14 cellular contexts compared by ENCODE assay signal in the genomic region with DNA sequence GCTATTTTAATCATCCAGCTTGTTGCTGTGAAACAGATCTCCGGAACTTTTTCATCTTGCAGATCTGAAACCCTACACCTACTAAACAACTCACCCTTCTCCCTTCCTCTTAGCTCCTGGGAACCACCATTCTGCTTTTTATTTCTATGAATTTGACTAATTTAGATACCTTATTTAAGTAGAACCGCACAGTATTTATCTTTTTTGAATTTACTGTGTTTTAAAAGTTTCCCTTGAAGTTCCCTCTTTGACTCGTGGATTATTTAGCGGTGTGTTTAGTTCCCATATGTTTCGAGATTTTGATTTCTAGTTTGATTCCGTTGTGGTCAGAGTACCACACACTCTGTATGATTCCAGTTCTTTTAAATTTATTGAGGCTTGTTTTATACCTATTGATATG. TPM values are rescaled to one million over a fixed set of nuclear protein-coding genes. Genes with fewer than 3 reads are reported as not detected.
DNase-seq lines count a peak whose midpoint lies in the region; ATAC-seq and TF ChIP-seq lines count a peak whose summit lies in the region.
"Had no signal": no experiment of that assay in that cellular context is flagged by ENCODE, and none has a peak within 500 bp of the region (broad histone marks: within the 10 kb centered on the region; RNA-seq: fewer than 3 reads in every experiment).

No MANE protein-coding gene starts in this region.

- H3K4me3 Mint-ChIP-seq in activated naive CD8-positive, alpha-beta T cell, result no peak overlapping the region
- no peak overlapping the region for H3K4me3 Mint-ChIP-seq in activated naive CD8-positive, alpha-beta T cell treated with anti-CD3 and anti-CD28 coated beads, Interleukin-2, amount 50 U/mL, for 24 hours
- H3K4me3 Mint-ChIP-seq in activated T-helper 17 cell treated with anti-CD3 and anti-CD28 coated beads, Interleukin-2, amount 50 U/mL, for 72 hours, result peak overlapping the region; percentile 41
- H3K4me3 Mint-ChIP-seq in nephron progenitor cell, result no peak overlapping the region
- H3K4me3 Mint-ChIP-seq: CD14-positive monocyte had no signal

- H3K4me1 Mint-ChIP-seq in activated naive CD8-positive, alpha-beta T cell (ENCODE audit: low read depth), result peaks cover 6% of the 10 kb centered on the region
- H3K4me1 Mint-ChIP-seq in activated naive CD8-positive, alpha-beta T cell treated with anti-CD3 and anti-CD28 coated beads, Interleukin-2, amount 50 U/mL, for 24 hours, result peaks cover 8% of the 10 kb centered on the region
- peaks cover 14% of the 10 kb centered on the region for H3K4me1 Mint-ChIP-seq in activated T-helper 17 cell treated with anti-CD3 and anti-CD28 coated beads, Interleukin-2, amount 50 U/mL, for 72 hours
- peaks cover 25% of the 10 kb centered on the region for H3K4me1 Mint-ChIP-seq in nephron progenitor cell
- H3K4me1 Mint-ChIP-seq: CD14-positive monocyte had no signal

- in situ Hi-C loops in KBM-7 (cut with MboI; ENCODE audit: low pct_unique_long_range_greater_than_20kb, low sequenced_read_pairs), result no loop called here

- DNase-seq in NCI-H2171 treated with DMSO at 0.1 percent for 48 hours (lab: John Stamatoyannopoulos, UW) (peak; percentile 0), NCI-H2171 (lab: John Stamatoyannopoulos, UW) (no peak), nephron progenitor cell (no peak), NCI-H2029 treated with DMSO at 0.1 percent for 48 hours (lab: John Stamatoyannopoulos, UW) (no peak), KBM-7 (no peak)
- no peak for DNase-seq in activated naive CD8-positive, alpha-beta T cell treated with anti-CD3 and anti-CD28 coated beads, Interleukin-2, amount 50 U/mL, for 24 hours
- DNase-seq: DMS79 treated with DMSO at 0.1 percent for 48 hours; NCI-H1417 treated with DMSO at 0.1 percent for 48 hours; NCI-H1930; NK-92 treated with Interleukin-12 subunit alpha and Interleukin-12 subunit beta, amount 100 ng/mL, for 24 hours; SHP77 treated with DMSO at 0.1 percent for 48 hours had no signal

- H3K27me3 Mint-ChIP-seq in activated naive CD8-positive, alpha-beta T cell, result no peaks in the 10 kb centered on the region
- H3K27me3 Mint-ChIP-seq in activated naive CD8-positive, alpha-beta T cell treated with anti-CD3 and anti-CD28 coated beads, Interleukin-2, amount 50 U/mL, for 24 hours, result no peaks in the 10 kb centered on the region
- H3K27me3 Mint-ChIP-seq in activated T-helper 17 cell treated with anti-CD3 and anti-CD28 coated beads, Interleukin-2, amount 50 U/mL, for 72 hours, result no peaks in the 10 kb centered on the region
- no peaks in the 10 kb centered on the region for H3K27me3 Mint-ChIP-seq in nephron progenitor cell (ENCODE audit: low read depth, poor library complexity)

- ATAC-seq in activated naive CD8-positive, alpha-beta T cell treated with anti-CD3 and anti-CD28 coated beads, Interleukin-2, amount 50 U/mL, for 24 hours, result no peak
- peak; percentile 93 for ATAC-seq in activated T-helper 17 cell treated with anti-CD3 and anti-CD28 coated beads, Interleukin-2, amount 50 U/mL, for 72 hours (replicated peaks)

- peak overlapping the region; percentile 10 for H3K27ac Mint-ChIP-seq in activated naive CD8-positive, alpha-beta T cell
- H3K27ac Mint-ChIP-seq in activated naive CD8-positive, alpha-beta T cell treated with anti-CD3 and anti-CD28 coated beads, Interleukin-2, amount 50 U/mL, for 24 hours, result no peak overlapping the region
- H3K27ac Mint-ChIP-seq in activated T-helper 17 cell treated with anti-CD3 and anti-CD28 coated beads, Interleukin-2, amount 50 U/mL, for 72 hours, result peak overlapping the region; percentile 71
- peak overlapping the region; percentile 71 for H3K27ac Mint-ChIP-seq in nephron progenitor cell
- H3K27ac Mint-ChIP-seq: CD14-positive monocyte had no signal

- H3K9me3 Mint-ChIP-seq in activated naive CD8-positive, alpha-beta T cell (ENCODE audit: low read depth), result no peaks in the 10 kb centered on the region
- no peaks in the 10 kb centered on the region for H3K9me3 Mint-ChIP-seq in activated naive CD8-positive, alpha-beta T cell treated with anti-CD3 and anti-CD28 coated beads, Interleukin-2, amount 50 U/mL, for 24 hours
- H3K9me3 Mint-ChIP-seq in activated T-helper 17 cell treated with anti-CD3 and anti-CD28 coated beads, Interleukin-2, amount 50 U/mL, for 72 hours, result no peaks in the 10 kb centered on the region
- no peaks in the 10 kb centered on the region for H3K9me3 Mint-ChIP-seq in nephron progenitor cell

- no peaks in the 10 kb centered on the region for H3K36me3 Mint-ChIP-seq in activated naive CD8-positive, alpha-beta T cell
- H3K36me3 Mint-ChIP-seq in activated naive CD8-positive, alpha-beta T cell treated with anti-CD3 and anti-CD28 coated beads, Interleukin-2, amount 50 U/mL, for 24 hours (ENCODE audit: low read depth), result no peaks in the 10 kb centered on the region
- H3K36me3 Mint-ChIP-seq in activated T-helper 17 cell treated with anti-CD3 and anti-CD28 coated beads, Interleukin-2, amount 50 U/mL, for 72 hours (ENCODE audit: low read depth), result no peaks in the 10 kb centered on the region
- no peaks in the 10 kb centered on the region for H3K36me3 Mint-ChIP-seq in nephron progenitor cell (ENCODE audit: low read depth)
- H3K36me3 Mint-ChIP-seq: CD14-positive monocyte had no signal

- TF ChIP-seq CTCF in nephron progenitor cell (IDR thresholded peaks at IDR 0.05), result no peak

RNA-seq across cellular contexts. Expression of a gene that starts 44.6 kb away (rescaled TPM):
- 100 to 1,000 TPM; 169 to 225 TPM for total RNA-seq in activated T-helper 17 cell treated with anti-CD3 and anti-CD28 coated beads, Interleukin-2, amount 50 U/mL, for 72 hours

RNA-seq across cellular contexts. Expression of a gene that starts 50.1 kb away (rescaled TPM):
- 10 to 100 TPM; 41.0 to 42.9 TPM for total RNA-seq in activated T-helper 17 cell treated with anti-CD3 and anti-CD28 coated beads, Interleukin-2, amount 50 U/mL, for 72 hours
